20 cellular contexts compared by ENCODE assay signal in genomic region chr1:105865546-105865945, GRCh38.
"Had no signal": no experiment of that assay in that cellular context is flagged by ENCODE, and none has a peak within 500 bp of the region (broad histone marks: within the 10 kb centered on the region; RNA-seq: fewer than 3 reads in every experiment).

No MANE protein-coding gene starts in this region.

- H3K27ac Mint-ChIP-seq: activated CD4-positive, alpha-beta T cell treated with anti-CD3 and anti-CD28 coated beads for 36 hours; activated CD8-positive, alpha-beta T cell treated with anti-CD3 and anti-CD28 coated beads, Interleukin-2, amount 10 ng/mL, durations not matched to agents 7 days and 5 days; activated naive CD8-positive, alpha-beta T cell treated with anti-CD3 and anti-CD28 coated beads, Interleukin-2, amount 10 ng/mL, durations not matched to agents 7 days and 5 days; mesothelial cell of epicardium; stimulated activated effector memory CD8-positive, alpha-beta T cell treated with anti-CD3 and anti-CD28 coated beads, Interleukin-12 subunit alpha, Interleukin-12 subunit beta, amount 100 ng/mL, for 72 hours had no signal

- H3K27ac ChIP-seq: ascending aorta, coronary artery, gastroesophageal sphincter, parathyroid adenoma, right atrium auricular region, skin epidermis, tibial artery, vagina, VCaP had no signal

- H2AFZ ChIP-seq: parathyroid adenoma had no signal

- H3K79me2 ChIP-seq: parathyroid adenoma had no signal

- H3K4me3 Mint-ChIP-seq: activated CD4-positive, alpha-beta T cell treated with anti-CD3 and anti-CD28 coated beads for 36 hours; activated CD8-positive, alpha-beta T cell treated with anti-CD3 and anti-CD28 coated beads, Interleukin-2, amount 10 ng/mL, durations not matched to agents 7 days and 5 days; activated naive CD8-positive, alpha-beta T cell treated with anti-CD3 and anti-CD28 coated beads, Interleukin-2, amount 10 ng/mL, durations not matched to agents 7 days and 5 days; mesothelial cell of epicardium; neural crest cell; stimulated activated effector memory CD8-positive, alpha-beta T cell treated with anti-CD3 and anti-CD28 coated beads, Interleukin-12 subunit alpha, Interleukin-12 subunit beta, amount 100 ng/mL, for 72 hours had no signal

- H3K36me3 Mint-ChIP-seq: activated naive CD8-positive, alpha-beta T cell treated with anti-CD3 and anti-CD28 coated beads, Interleukin-2, amount 10 ng/mL, durations not matched to agents 7 days and 5 days; mesothelial cell of epicardium; stimulated activated effector memory CD8-positive, alpha-beta T cell treated with anti-CD3 and anti-CD28 coated beads, Interleukin-12 subunit alpha, Interleukin-12 subunit beta, amount 100 ng/mL, for 72 hours had no signal

- H3K9me3 ChIP-seq: ascending aorta, gastroesophageal sphincter, right atrium auricular region, tibial artery, vagina had no signal

- H3K36me3 ChIP-seq: ascending aorta, gastroesophageal sphincter, right atrium auricular region, tibial artery, vagina had no signal

- H3K4me3 ChIP-seq: ascending aorta, coronary artery, gastroesophageal sphincter, right atrium auricular region, skin epidermis, tibial artery, vagina had no signal

- DNase-seq: activated CD4-positive, alpha-beta T cell treated with anti-CD3 and anti-CD28 coated beads for 36 hours; activated CD8-positive, alpha-beta memory T cell treated with anti-CD3 and anti-CD28 coated beads, Interleukin-2, amount 50 U/mL, for 48 hours; activated CD8-positive, alpha-beta T cell treated with anti-CD3 and anti-CD28 coated beads, Interleukin-2, amount 10 ng/mL, durations not matched to agents 7 days and 5 days; activated naive CD8-positive, alpha-beta T cell treated with anti-CD3 and anti-CD28 coated beads, Interleukin-2, amount 10 ng/mL, durations not matched to agents 7 days and 5 days; caudate nucleus; effector CD8-positive, alpha-beta T cell; kidney; T-helper 9 cell; tibial artery had no signal

- ATAC-seq: activated CD4-positive, alpha-beta T cell treated with anti-CD3 and anti-CD28 coated beads for 36 hours; activated CD8-positive, alpha-beta T cell treated with anti-CD3 and anti-CD28 coated beads, Interleukin-2, amount 10 ng/mL, durations not matched to agents 7 days and 5 days; gastroesophageal sphincter; stimulated activated effector memory CD8-positive, alpha-beta T cell treated with anti-CD3 and anti-CD28 coated beads, Interleukin-12 subunit alpha, Interleukin-12 subunit beta, amount 100 ng/mL, for 72 hours had no signal

- H3K4me1 ChIP-seq: ascending aorta, gastroesophageal sphincter, parathyroid adenoma, right atrium auricular region, tibial artery, vagina had no signal

- FAIRE-seq: kidney had no signal

- H3K27me3 Mint-ChIP-seq: activated CD4-positive, alpha-beta T cell treated with anti-CD3 and anti-CD28 coated beads for 36 hours; activated naive CD8-positive, alpha-beta T cell treated with anti-CD3 and anti-CD28 coated beads, Interleukin-2, amount 10 ng/mL, durations not matched to agents 7 days and 5 days had no signal

- H3K27me3 ChIP-seq: ascending aorta, gastroesophageal sphincter, right atrium auricular region, tibial artery, vagina had no signal

- H3K4me1 Mint-ChIP-seq: activated CD4-positive, alpha-beta T cell treated with anti-CD3 and anti-CD28 coated beads for 36 hours; activated naive CD8-positive, alpha-beta T cell treated with anti-CD3 and anti-CD28 coated beads, Interleukin-2, amount 10 ng/mL, durations not matched to agents 7 days and 5 days; mesothelial cell of epicardium; neural crest cell; stimulated activated effector memory CD8-positive, alpha-beta T cell treated with anti-CD3 and anti-CD28 coated beads, Interleukin-12 subunit alpha, Interleukin-12 subunit beta, amount 100 ng/mL, for 72 hours had no signal

- H3K9ac ChIP-seq: parathyroid adenoma had no signal
